In genomic region chr5:30039379-30039778, GRCh38 we compare ENCODE assay signal across 3 cellular contexts.
"Had no signal": no experiment of that assay in that cellular context is flagged by ENCODE, and none has a peak within 500 bp of the region (broad histone marks: within the 10 kb centered on the region; RNA-seq: fewer than 3 reads in every experiment).

No MANE protein-coding gene starts in this region.

- H3K4me3 ChIP-seq: GM12878 had no signal

- DNase-seq: GDM1, GF-D8 had no signal
